Comparison of ENCODE assay signal across 1 cellular context in the genomic region with DNA sequence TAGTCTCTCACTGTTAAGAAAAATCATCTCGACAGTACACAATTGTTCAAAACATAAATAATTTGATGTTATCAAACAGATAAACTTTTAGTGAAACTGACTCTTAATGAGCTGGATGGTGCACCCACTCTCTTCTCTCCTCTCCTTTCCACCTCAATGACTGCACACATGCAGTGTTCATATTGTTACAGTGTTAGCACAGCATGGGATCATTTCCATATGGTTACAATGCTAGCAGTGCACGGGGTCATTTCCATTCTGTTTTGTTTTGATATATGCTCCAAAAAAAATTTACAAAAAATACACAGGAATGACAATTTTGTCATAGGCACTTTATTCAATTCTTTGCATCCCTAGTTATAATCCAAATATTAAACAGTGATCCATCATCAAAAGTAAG.
TF ChIP-seq lines count a peak whose summit lies in the region.

No MANE protein-coding gene starts in this region.

TF ChIP-seq in GM23338, 12 proteins besides CTCF, POLR2A, EP300 and RAD21 (continued from another document):
- TF ChIP-seq, protein P1, sequence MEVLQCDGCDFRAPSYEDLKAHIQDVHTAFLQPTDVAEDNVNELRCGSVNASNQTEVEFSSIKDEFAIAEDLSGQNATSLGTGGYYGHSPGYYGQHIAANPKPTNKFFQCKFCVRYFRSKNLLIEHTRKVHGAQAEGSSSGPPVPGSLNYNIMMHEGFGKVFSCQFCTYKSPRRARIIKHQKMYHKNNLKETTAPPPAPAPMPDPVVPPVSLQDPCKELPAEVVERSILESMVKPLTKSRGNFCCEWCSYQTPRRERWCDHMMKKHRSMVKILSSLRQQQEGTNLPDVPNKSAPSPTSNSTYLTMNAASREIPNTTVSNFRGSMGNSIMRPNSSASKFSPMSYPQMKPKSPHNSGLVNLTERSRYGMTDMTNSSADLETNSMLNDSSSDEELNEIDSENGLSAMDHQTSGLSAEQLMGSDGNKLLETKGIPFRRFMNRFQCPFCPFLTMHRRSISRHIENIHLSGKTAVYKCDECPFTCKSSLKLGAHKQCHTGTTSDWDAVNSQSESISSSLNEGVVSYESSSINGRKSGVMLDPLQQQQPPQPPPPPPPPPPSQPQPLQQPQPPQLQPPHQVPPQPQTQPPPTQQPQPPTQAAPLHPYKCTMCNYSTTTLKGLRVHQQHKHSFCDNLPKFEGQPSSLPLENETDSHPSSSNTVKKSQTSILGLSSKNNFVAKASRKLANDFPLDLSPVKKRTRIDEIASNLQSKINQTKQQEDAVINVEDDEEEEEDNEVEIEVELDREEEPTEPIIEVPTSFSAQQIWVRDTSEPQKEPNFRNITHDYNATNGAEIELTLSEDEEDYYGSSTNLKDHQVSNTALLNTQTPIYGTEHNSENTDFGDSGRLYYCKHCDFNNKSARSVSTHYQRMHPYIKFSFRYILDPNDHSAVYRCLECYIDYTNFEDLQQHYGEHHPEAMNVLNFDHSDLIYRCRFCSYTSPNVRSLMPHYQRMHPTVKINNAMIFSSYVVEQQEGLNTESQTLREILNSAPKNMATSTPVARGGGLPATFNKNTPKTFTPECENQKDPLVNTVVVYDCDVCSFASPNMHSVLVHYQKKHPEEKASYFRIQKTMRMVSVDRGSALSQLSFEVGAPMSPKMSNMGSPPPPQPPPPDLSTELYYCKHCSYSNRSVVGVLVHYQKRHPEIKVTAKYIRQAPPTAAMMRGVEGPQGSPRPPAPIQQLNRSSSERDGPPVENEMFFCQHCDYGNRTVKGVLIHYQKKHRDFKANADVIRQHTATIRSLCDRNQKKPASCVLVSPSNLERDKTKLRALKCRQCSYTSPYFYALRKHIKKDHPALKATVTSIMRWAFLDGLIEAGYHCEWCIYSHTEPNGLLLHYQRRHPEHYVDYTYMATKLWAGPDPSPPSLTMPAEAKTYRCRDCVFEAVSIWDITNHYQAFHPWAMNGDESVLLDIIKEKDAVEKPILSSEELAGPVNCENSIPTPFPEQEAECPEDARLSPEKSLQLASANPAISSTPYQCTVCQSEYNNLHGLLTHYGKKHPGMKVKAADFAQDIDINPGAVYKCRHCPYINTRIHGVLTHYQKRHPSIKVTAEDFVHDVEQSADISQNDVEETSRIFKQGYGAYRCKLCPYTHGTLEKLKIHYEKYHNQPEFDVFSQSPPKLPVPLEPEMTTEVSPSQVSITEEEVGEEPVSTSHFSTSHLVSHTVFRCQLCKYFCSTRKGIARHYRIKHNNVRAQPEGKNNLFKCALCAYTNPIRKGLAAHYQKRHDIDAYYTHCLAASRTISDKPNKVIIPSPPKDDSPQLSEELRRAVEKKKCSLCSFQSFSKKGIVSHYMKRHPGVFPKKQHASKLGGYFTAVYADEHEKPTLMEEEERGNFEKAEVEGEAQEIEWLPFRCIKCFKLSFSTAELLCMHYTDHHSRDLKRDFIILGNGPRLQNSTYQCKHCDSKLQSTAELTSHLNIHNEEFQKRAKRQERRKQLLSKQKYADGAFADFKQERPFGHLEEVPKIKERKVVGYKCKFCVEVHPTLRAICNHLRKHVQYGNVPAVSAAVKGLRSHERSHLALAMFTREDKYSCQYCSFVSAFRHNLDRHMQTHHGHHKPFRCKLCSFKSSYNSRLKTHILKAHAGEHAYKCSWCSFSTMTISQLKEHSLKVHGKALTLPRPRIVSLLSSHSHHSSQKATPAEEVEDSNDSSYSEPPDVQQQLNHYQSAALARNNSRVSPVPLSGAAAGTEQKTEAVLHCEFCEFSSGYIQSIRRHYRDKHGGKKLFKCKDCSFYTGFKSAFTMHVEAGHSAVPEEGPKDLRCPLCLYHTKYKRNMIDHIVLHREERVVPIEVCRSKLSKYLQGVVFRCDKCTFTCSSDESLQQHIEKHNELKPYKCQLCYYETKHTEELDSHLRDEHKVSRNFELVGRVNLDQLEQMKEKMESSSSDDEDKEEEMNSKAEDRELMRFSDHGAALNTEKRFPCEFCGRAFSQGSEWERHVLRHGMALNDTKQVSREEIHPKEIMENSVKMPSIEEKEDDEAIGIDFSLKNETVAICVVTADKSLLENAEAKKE (CRISPR knock-in tag; IDR thresholded peaks at IDR 0.05): no peak
- TF ChIP-seq EZH2 (IDR thresholded peaks at IDR 0.05; ENCODE audit: low read depth, unreplicated experiment): no peak
- no peak for TF ChIP-seq STAT1 (IDR thresholded peaks at IDR 0.05; ENCODE audit: unreplicated experiment)
- TF ChIP-seq CREB1 (CRISPR knock-in tag; IDR thresholded peaks at IDR 0.05; ENCODE audit: low read depth): no peak
- TF ChIP-seq ZNF114 (CRISPR knock-in tag; IDR thresholded peaks at IDR 0.05): no peak
- no peak for TF ChIP-seq NANOG (IDR thresholded peaks at IDR 0.05; ENCODE audit: borderline replicate concordance)
- TF ChIP-seq POLR2AphosphoS5 (IDR thresholded peaks at IDR 0.05; ENCODE audit: low read depth): no peak
